Comparison of ENCODE assay signal across 9 cellular contexts in the genomic region with DNA sequence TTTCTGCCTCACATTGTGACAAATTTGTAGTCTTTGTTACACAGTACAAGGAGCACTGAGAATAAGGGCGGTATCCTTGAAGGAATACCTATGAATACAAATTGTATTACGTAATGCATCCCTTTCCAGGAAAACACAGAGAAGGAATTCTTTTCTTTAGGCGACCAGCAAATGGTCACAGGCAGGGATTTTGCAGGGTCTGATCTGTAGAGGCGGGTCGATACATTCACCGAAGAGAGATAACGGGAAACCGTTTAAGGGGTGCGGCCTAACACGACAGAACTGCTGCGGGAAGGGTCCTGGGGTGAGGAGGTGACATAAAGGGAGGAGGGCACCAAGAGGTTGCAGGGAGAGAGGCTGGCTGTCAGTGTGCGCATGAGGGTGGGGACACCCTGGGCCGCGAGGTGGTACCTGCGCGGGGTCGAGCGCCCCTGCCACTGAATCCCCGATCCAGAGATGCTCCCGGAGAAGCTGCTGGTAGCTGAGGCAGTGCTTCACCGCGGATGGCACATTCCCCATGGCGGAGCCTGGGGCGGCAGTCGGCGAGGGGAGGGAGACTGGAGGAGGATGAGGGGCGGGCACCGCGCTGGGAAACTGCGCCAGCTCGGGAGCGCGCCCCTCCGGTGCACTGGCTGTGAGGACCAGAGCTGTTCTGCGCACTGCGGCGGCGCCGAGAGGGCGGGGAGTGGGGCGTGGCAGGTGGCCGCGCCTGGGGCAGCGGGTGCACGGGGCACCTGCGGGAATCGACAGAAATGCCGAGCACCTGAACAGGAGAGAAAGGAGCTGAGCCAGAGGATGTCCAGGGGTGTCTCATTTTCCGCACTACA. TPM values are rescaled to one million over a fixed set of nuclear protein-coding genes. Genes with fewer than 3 reads are reported as not detected.
A peak's percentile ranks its signal among the peaks of the same experiment; 100 is the strongest.
DNase-seq lines count a peak whose midpoint lies in the region; ATAC-seq and TF ChIP-seq lines count a peak whose summit lies in the region.
"Had no signal": no experiment of that assay in that cellular context is flagged by ENCODE, and none has a peak within 500 bp of the region (broad histone marks: within the 10 kb centered on the region; RNA-seq: fewer than 3 reads in every experiment).

A gene (minus strand): TSS at position 656 of the 827 bp plus-strand sequence. CDS start 137 bp downstream, at position 519.

- H3K27ac Mint-ChIP-seq in Calu3 (ENCODE audit: unreplicated experiment) = no peak within 1 kb of the TSS
- no peak within 1 kb of the TSS for H3K27ac Mint-ChIP-seq in activated CD4-positive, alpha-beta T cell treated with anti-CD3 and anti-CD28 coated beads, Interleukin-2, amount 10 ng/mL, durations not matched to agents 7 days and 5 days

- TF ChIP-seq CTCF in Calu3 (IDR thresholded peaks at IDR 0.05; ENCODE audit: unreplicated experiment) = no peak
- no peak for TF ChIP-seq CTCF in mucosa of descending colon (IDR thresholded peaks at IDR 0.05)
- no peak for TF ChIP-seq CTCF in vagina (IDR thresholded peaks at IDR 0.05)

- BruUV-seq in Calu3 (replicated peaks; lab: Mats Ljungman, UMichigan) = no TSS peak

- CTCF ChIA-PET in Calu3 (lab: Charles Lee) = no interaction called here
- CTCF ChIA-PET in activated CD4-positive, alpha-beta T cell treated with anti-CD3 and anti-CD28 coated beads, Interleukin-2, amount 10 ng/mL, durations not matched to agents 7 days and 5 days (lab: Charles Lee) = no interaction called here

- no peaks in the 10 kb centered on the region for H3K36me3 ChIP-seq in mucosa of descending colon (ENCODE audit: low read depth)
- H3K36me3 ChIP-seq in vagina = no peaks in the 10 kb centered on the region

- no peak for TF ChIP-seq POLR2A in vagina (IDR thresholded peaks at IDR 0.05)

- DNase-seq in Calu3 (peak; percentile 61), NCI-H526 (lab: John Stamatoyannopoulos, UW) (peak; percentile 69 to 93), fibroblast of gingiva (ENCODE audit: low read depth) (peak; percentile 3), mucosa of descending colon (peak; percentile 12 to 42 (median 39)), vagina (ENCODE audit: extremely low spot score in 2 of 2) (no peak)
- no peak for DNase-seq in activated CD4-positive, alpha-beta T cell treated with anti-CD3 and anti-CD28 coated beads, Interleukin-2, amount 10 ng/mL, durations not matched to agents 7 days and 5 days

- H3K4me3 ChIP-seq in mucosa of descending colon (no peak within 1 kb of the TSS), vagina (peak within 1 kb of the TSS; percentile 43 to 52)

- H3K9me3 Mint-ChIP-seq in Calu3 (ENCODE audit: low read depth, unreplicated experiment) = no peaks in the 10 kb centered on the region
- H3K9me3 Mint-ChIP-seq in activated CD4-positive, alpha-beta T cell treated with anti-CD3 and anti-CD28 coated beads, Interleukin-2, amount 10 ng/mL, durations not matched to agents 7 days and 5 days = peaks cover 2% of the 10 kb centered on the region

- peak; percentile 62 for ATAC-seq in mucosa of descending colon
- no peak for ATAC-seq in GM18907 (IDR thresholded peaks at IDR 0.05; ENCODE audit: unreplicated experiment)
- no peak for ATAC-seq in GM18873 (IDR thresholded peaks at IDR 0.05; ENCODE audit: low FRiP score, unreplicated experiment)

- no peaks in the 10 kb centered on the region for H3K4me1 ChIP-seq in mucosa of descending colon (ENCODE audit: low read depth)
- H3K4me1 ChIP-seq in vagina = peaks cover 10% of the 10 kb centered on the region

- H3K36me3 Mint-ChIP-seq in Calu3 (ENCODE audit: insufficient read depth, unreplicated experiment) = peaks cover 10% of the 10 kb centered on the region
- H3K36me3 Mint-ChIP-seq in activated CD4-positive, alpha-beta T cell treated with anti-CD3 and anti-CD28 coated beads, Interleukin-2, amount 10 ng/mL, durations not matched to agents 7 days and 5 days (ENCODE audit: low read depth) = no peaks in the 10 kb centered on the region

- H3K4me1 Mint-ChIP-seq in Calu3 (ENCODE audit: low read depth, unreplicated experiment) = no peaks in the 10 kb centered on the region
- H3K4me1 Mint-ChIP-seq in activated CD4-positive, alpha-beta T cell treated with anti-CD3 and anti-CD28 coated beads, Interleukin-2, amount 10 ng/mL, durations not matched to agents 7 days and 5 days = no peaks in the 10 kb centered on the region

- no peaks in the 10 kb centered on the region for H3K9me3 ChIP-seq in mucosa of descending colon
- H3K9me3 ChIP-seq in vagina = no peaks in the 10 kb centered on the region

- H3K4me3 Mint-ChIP-seq in Calu3 (ENCODE audit: low read depth, unreplicated experiment) = peak within 1 kb of the TSS; percentile 80
- H3K4me3 Mint-ChIP-seq in activated CD4-positive, alpha-beta T cell treated with anti-CD3 and anti-CD28 coated beads, Interleukin-2, amount 10 ng/mL, durations not matched to agents 7 days and 5 days = no peak within 1 kb of the TSS

- H3K27ac ChIP-seq in vagina = no peak within 1 kb of the TSS

- intact Hi-C loops in Calu3 (cut with micrococcal nuclease; ENCODE audit: unreplicated experiment) = no loop called here
- intact Hi-C loops in mucosa of descending colon (cut with DNase I, micrococcal nuclease) = no loop called here
- intact Hi-C loops in vagina (cut with DNase I) = no loop called here

- no peaks in the 10 kb centered on the region for H3K27me3 ChIP-seq in vagina

- POLR2A ChIA-PET in activated CD4-positive, alpha-beta T cell treated with anti-CD3 and anti-CD28 coated beads, Interleukin-2, amount 10 ng/mL, durations not matched to agents 7 days and 5 days (lab: Charles Lee) = no interaction called here

- H3K27me3 Mint-ChIP-seq in Calu3 (ENCODE audit: unreplicated experiment) = peaks cover 14% of the 10 kb centered on the region
- H3K27me3 Mint-ChIP-seq in activated CD4-positive, alpha-beta T cell treated with anti-CD3 and anti-CD28 coated beads, Interleukin-2, amount 10 ng/mL, durations not matched to agents 7 days and 5 days = peaks cover 6% of the 10 kb centered on the region

RNA-seq across cellular contexts. Expression of the gene that starts here (rescaled TPM):
- not detected in 2 replicates for total RNA-seq in Calu3 (2022)
- total RNA-seq in mucosa of descending colon = 1 to 10 TPM in 1 of 3 donors, under 1 TPM in 2; 0.27 to 1.0 (median 0.46) TPM
- 1.7 TPM for total RNA-seq in vagina
- not detected for total RNA-seq in activated CD4-positive, alpha-beta T cell treated with anti-CD3 and anti-CD28 coated beads, Interleukin-2, amount 10 ng/mL, durations not matched to agents 7 days and 5 days
- total RNA-seq: T-helper 1 cell treated with Interleukin-12 subunit alpha and Interleukin-12 subunit beta and Interleukin-4 antibody, amounts not matched to agents 30 ng/mL and 1 ng/mL, for 36 hours had no signal

Comparison
In these comparisons a context has a peak if more than half of its experiments do, and no peak if none do; other contexts are left out.
1. Peak in DNase-seq in Calu3; RNA of the gene not detected or under 1 TPM.
2. DNase-seq: peak in NCI-H526 (2 of 2), fibroblast of gingiva (single experiment) and mucosa of descending colon (3 of 3); none in vagina (0 of 2) and activated CD4-positive, alpha-beta T cell treated with anti-CD3 and anti-CD28 coated beads, Interleukin-2, amount 10 ng/mL, durations not matched to agents 7 days and 5 days (single experiment).